Comparison of ENCODE assay signal across 35 cellular contexts in the genomic region with DNA sequence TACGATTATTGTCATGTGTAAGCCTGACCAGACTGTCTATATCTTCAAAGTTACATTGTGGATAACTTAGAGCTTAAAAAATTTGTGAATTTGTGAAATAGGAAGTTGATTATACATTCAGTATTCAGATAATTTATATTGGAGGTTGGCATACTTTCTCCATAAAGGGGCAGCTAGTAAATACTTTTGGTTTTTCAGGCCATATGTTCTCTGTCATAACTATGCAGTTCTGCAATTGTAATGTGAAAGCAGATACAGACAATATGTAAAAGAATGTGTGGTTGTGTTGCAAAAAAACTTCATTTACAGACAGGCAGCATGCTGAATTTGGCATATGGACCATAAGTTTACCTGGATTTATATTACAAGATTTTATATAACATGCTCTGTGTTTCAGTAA.
"Had no signal": no experiment of that assay in that cellular context is flagged by ENCODE, and none has a peak within 500 bp of the region (broad histone marks: within the 10 kb centered on the region; RNA-seq: fewer than 3 reads in every experiment).

No MANE protein-coding gene starts in this region.

- H3K4me3 ChIP-seq: ascending aorta, cardiac muscle cell had no signal

- H3K4me1 Mint-ChIP-seq: activated B cell treated with CpG ODN at 0.5 μM for 24 hours; activated naive CD4-positive, alpha-beta T cell treated with anti-CD3 and anti-CD28 coated beads, Interleukin-2, amount 10 ng/mL, durations not matched to agents 7 days and 5 days had no signal

- H3K9me3 Mint-ChIP-seq: activated B cell treated with CpG ODN at 0.5 μM for 24 hours; activated CD4-positive, alpha-beta memory T cell treated with anti-CD3 and anti-CD28 coated beads for 36 hours; activated naive CD4-positive, alpha-beta T cell treated with anti-CD3 and anti-CD28 coated beads, Interleukin-2, amount 10 ng/mL, durations not matched to agents 7 days and 5 days; activated naive CD8-positive, alpha-beta T cell treated with anti-CD3 and anti-CD28 coated beads, Interleukin-2, amount 50 U/mL, for 24 hours; central memory CD8-positive, alpha-beta T cell had no signal

- H3K4me1 ChIP-seq: ascending aorta had no signal

- H3K27me3 ChIP-seq: ascending aorta, cardiac muscle cell had no signal

- DNase-seq: activated B cell treated with CpG ODN at 0.5 μM for 24 hours; activated CD4-positive, alpha-beta memory T cell treated with anti-CD3 and anti-CD28 coated beads for 36 hours; activated CD4-positive, alpha-beta T cell treated with anti-CD3 and anti-CD28 coated beads for 4 hours; activated CD4-positive, alpha-beta T cell treated with anti-CD3 and anti-CD28 coated beads, Interleukin-2, amount 50 U/mL, for 1 hour; activated CD4-positive, CD25-positive, alpha-beta regulatory T cell treated with anti-CD3 and anti-CD28 coated beads, Interleukin-2, amount 50 U/mL, for 72 hours; activated CD8-positive, alpha-beta memory T cell treated with anti-CD3 and anti-CD28 coated beads for 24 hours; activated CD8-positive, alpha-beta memory T cell treated with anti-CD3 and anti-CD28 coated beads, Interleukin-2, amount 10 ng/mL, durations not matched to agents 7 days and 5 days; activated CD8-positive, alpha-beta memory T cell treated with anti-CD3 and anti-CD28 coated beads, Interleukin-2, amount 50 U/mL, for 48 hours; activated effector memory CD4-positive, alpha-beta T cell treated with Interleukin-2 at 50 U/mL for 16 hours; activated naive CD4-positive, alpha-beta T cell treated with anti-CD3 and anti-CD28 coated beads, Interleukin-2, amount 10 ng/mL, durations not matched to agents 7 days and 5 days; activated naive CD8-positive, alpha-beta T cell treated with anti-CD3 and anti-CD28 coated beads, Interleukin-2, amount 50 U/mL, for 24 hours; activated T-cell treated with anti-CD3 and anti-CD28 coated beads, Interleukin-2, amount 50 U/mL, for 48 hours; amygdala; NCI-H1092 treated with DMSO at 0.1 percent for 48 hours; NCI-H1417; NCI-H146; NCI-H187; NCI-H2029 treated with DMSO at 0.1 percent for 48 hours; NCI-H2171 treated with DMSO at 0.1 percent for 48 hours; NCI-H2227 treated with DMSO at 0.1 percent for 48 hours; NCI-H446 treated with DMSO at 0.1 percent for 48 hours; NCI-H524; SIG-M5; SW 1271; T-helper 1 cell; T-helper 2 cell; T-helper 9 cell had no signal

- H3K27ac ChIP-seq: ascending aorta, cardiac muscle cell, RWPE1, VCaP had no signal

- H3K27ac Mint-ChIP-seq: activated B cell treated with CpG ODN at 0.5 μM for 24 hours; activated CD4-positive, alpha-beta memory T cell treated with anti-CD3 and anti-CD28 coated beads for 36 hours; activated CD8-positive, alpha-beta memory T cell treated with anti-CD3 and anti-CD28 coated beads, Interleukin-2, amount 10 ng/mL, durations not matched to agents 7 days and 5 days; activated naive CD4-positive, alpha-beta T cell treated with anti-CD3 and anti-CD28 coated beads, Interleukin-2, amount 10 ng/mL, durations not matched to agents 7 days and 5 days; activated naive CD8-positive, alpha-beta T cell; activated naive CD8-positive, alpha-beta T cell treated with anti-CD3 and anti-CD28 coated beads, Interleukin-2, amount 50 U/mL, for 24 hours had no signal

- H3K4me3 Mint-ChIP-seq: activated B cell treated with CpG ODN at 0.5 μM for 24 hours; activated CD4-positive, alpha-beta memory T cell treated with anti-CD3 and anti-CD28 coated beads for 36 hours; activated CD8-positive, alpha-beta memory T cell treated with anti-CD3 and anti-CD28 coated beads, Interleukin-2, amount 10 ng/mL, durations not matched to agents 7 days and 5 days; activated naive CD4-positive, alpha-beta T cell treated with anti-CD3 and anti-CD28 coated beads, Interleukin-2, amount 10 ng/mL, durations not matched to agents 7 days and 5 days; activated naive CD8-positive, alpha-beta T cell; activated naive CD8-positive, alpha-beta T cell treated with anti-CD3 and anti-CD28 coated beads, Interleukin-2, amount 50 U/mL, for 24 hours; central memory CD8-positive, alpha-beta T cell had no signal

- ATAC-seq: activated CD8-positive, alpha-beta memory T cell treated with anti-CD3 and anti-CD28 coated beads, Interleukin-2, amount 10 ng/mL, durations not matched to agents 7 days and 5 days; activated naive CD8-positive, alpha-beta T cell treated with anti-CD3 and anti-CD28 coated beads, Interleukin-2, amount 50 U/mL, for 24 hours; Panc1; Right ventricle myocardium inferior had no signal

- H3K9me3 ChIP-seq: ascending aorta had no signal

- H3K27me3 Mint-ChIP-seq: activated B cell treated with CpG ODN at 0.5 μM for 24 hours; activated CD4-positive, alpha-beta memory T cell treated with anti-CD3 and anti-CD28 coated beads for 36 hours; activated CD8-positive, alpha-beta memory T cell treated with anti-CD3 and anti-CD28 coated beads, Interleukin-2, amount 10 ng/mL, durations not matched to agents 7 days and 5 days; activated naive CD4-positive, alpha-beta T cell treated with anti-CD3 and anti-CD28 coated beads, Interleukin-2, amount 10 ng/mL, durations not matched to agents 7 days and 5 days; activated naive CD8-positive, alpha-beta T cell; activated naive CD8-positive, alpha-beta T cell treated with anti-CD3 and anti-CD28 coated beads, Interleukin-2, amount 50 U/mL, for 24 hours; central memory CD8-positive, alpha-beta T cell had no signal
